Comparison of ENCODE assay signal across 19 cellular contexts in genomic region chr21:23939369-23940065, GRCh38.
DNase-seq lines count a peak whose midpoint lies in the region; ATAC-seq and TF ChIP-seq lines count a peak whose summit lies in the region.
"Had no signal": no experiment of that assay in that cellular context is flagged by ENCODE, and none has a peak within 500 bp of the region (broad histone marks: within the 10 kb centered on the region; RNA-seq: fewer than 3 reads in every experiment).

No MANE protein-coding gene starts in this region.

- H3K9me3 Mint-ChIP-seq in naive B cell, result no peaks in the 10 kb centered on the region
- H3K9me3 Mint-ChIP-seq: IgD-negative memory B cell had no signal

- DNase-seq in naive B cell (no peak), coronary artery (ENCODE audit: low spot score) (no peak), retina (no peak)
- DNase-seq: AML-193, Caco-2, NCI-H1436, NCI-H2081 treated with DMSO at 0.1 percent for 48 hours, NCI-H226, SK-N-SH, T-helper 1 cell had no signal

- H3K27ac ChIP-seq in coronary artery, result no peak overlapping the region

- peak overlapping the region in 4 of 6 donors; percentile 4 to 29 (median 6) for H3K27ac Mint-ChIP-seq in naive B cell
- H3K27ac Mint-ChIP-seq: IgD-negative memory B cell had no signal

- H3K4me1 Mint-ChIP-seq in naive B cell, result peaks cover 20 to 33% (median 33%) of the 10 kb centered on the region in 3 donors

- no peak for TF ChIP-seq CTCF in coronary artery (IDR thresholded peaks at IDR 0.05)

- peak; percentile 62 for ATAC-seq in GM18907 (IDR thresholded peaks at IDR 0.05; ENCODE audit: unreplicated experiment)
- ATAC-seq in HG02759 (IDR thresholded peaks at IDR 0.05; ENCODE audit: unreplicated experiment), result peak; percentile 73
- ATAC-seq in HG03175 (IDR thresholded peaks at IDR 0.05; ENCODE audit: unreplicated experiment), result peak; percentile 87
- no peak for ATAC-seq in naive B cell (ENCODE audit: low read depth in 2 of 2)
- ATAC-seq in HG02970 (IDR thresholded peaks at IDR 0.05; ENCODE audit: low FRiP score, unreplicated experiment), result no peak
- ATAC-seq in HG03469 (IDR thresholded peaks at IDR 0.05; ENCODE audit: unreplicated experiment), result no peak
- ATAC-seq: Panc1, Right ventricle myocardium inferior had no signal

- no peaks in the 10 kb centered on the region for H3K27me3 Mint-ChIP-seq in naive B cell
- H3K27me3 Mint-ChIP-seq: IgD-negative memory B cell had no signal

- no peak overlapping the region for H3K4me3 Mint-ChIP-seq in naive B cell
- H3K4me3 Mint-ChIP-seq: IgD-negative memory B cell had no signal

- H3K4me3 ChIP-seq in coronary artery, result no peak overlapping the region
- H3K4me3 ChIP-seq: HAP-1 had no signal

- H3K36me3 Mint-ChIP-seq in naive B cell, result no peaks in the 10 kb centered on the region
- H3K36me3 Mint-ChIP-seq: IgD-negative memory B cell had no signal

Comparison
In these comparisons a context has a peak if more than half of its experiments do, and no peak if none do; other contexts are left out.
1. ATAC-seq: peak in GM18907 (single experiment), HG02759 (single experiment) and HG03175 (single experiment); none in naive B cell (0 of 2), HG02970 (single experiment) and HG03469 (single experiment).